ENCODE assay signal across 17 cellular contexts in the genomic region with DNA sequence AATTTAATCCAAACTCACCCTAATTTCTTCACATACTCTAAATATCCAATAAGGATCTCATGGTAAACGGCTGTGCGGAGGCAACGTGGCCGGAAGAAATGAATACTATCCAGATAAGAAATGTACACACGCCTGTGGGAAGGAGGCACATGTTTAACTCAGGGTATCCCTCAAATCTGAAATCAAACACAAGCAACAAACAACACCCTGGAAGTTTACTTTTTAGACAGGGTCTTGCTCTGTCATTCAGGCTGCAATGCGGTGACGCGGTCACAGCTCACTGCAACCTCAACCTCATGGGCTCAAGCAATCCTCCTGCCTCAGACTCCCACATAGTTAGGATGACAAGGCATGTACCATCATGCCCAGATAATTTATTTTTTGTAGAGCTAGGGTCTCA. TPM values are rescaled to one million over a fixed set of nuclear protein-coding genes. Genes with fewer than 3 reads are reported as not detected.
A peak's percentile ranks its signal among the peaks of the same experiment; 100 is the strongest.
DNase-seq lines count a peak whose midpoint lies in the region; ATAC-seq and TF ChIP-seq lines count a peak whose summit lies in the region.
"Had no signal": no experiment of that assay in that cellular context is flagged by ENCODE, and none has a peak within 500 bp of the region (broad histone marks: within the 10 kb centered on the region; RNA-seq: fewer than 3 reads in every experiment).

No MANE protein-coding gene starts in this region.

- ATAC-seq in WTC11: no peak
- ATAC-seq in stimulated activated effector memory CD8-positive, alpha-beta T cell treated with anti-CD3 and anti-CD28 coated beads, Interleukin-12 subunit alpha, Interleukin-12 subunit beta, amount 100 ng/mL, for 72 hours: no peak

- no peak for TF ChIP-seq CTCF in RWPE1 (conservative IDR thresholded peaks at IDR 0.05; ENCODE audit: low read depth)
- TF ChIP-seq CTCF in WTC11 (IDR thresholded peaks at IDR 0.05): no peak
- no peak for TF ChIP-seq CTCF in nephron progenitor cell (IDR thresholded peaks at IDR 0.05)
- no peak for TF ChIP-seq CTCF in Calu3 (IDR thresholded peaks at IDR 0.05; ENCODE audit: unreplicated experiment)

- DNase-seq in RWPE1 (ENCODE audit: low spot score) (no peak), WTC11 (ENCODE audit: low spot score) (no peak), nephron progenitor cell (no peak), NCI-H2227 treated with DMSO at 0.1 percent for 48 hours (lab: John Stamatoyannopoulos, UW) (no peak), NCI-H446 (lab: John Stamatoyannopoulos, UW) (no peak), Calu3 (no peak)
- DNase-seq in stimulated activated effector memory CD8-positive, alpha-beta T cell treated with anti-CD3 and anti-CD28 coated beads, Interleukin-12 subunit alpha, Interleukin-12 subunit beta, amount 100 ng/mL, for 72 hours (ENCODE audit: low spot score in 2 of 2): no peak
- DNase-seq: Caco-2; CD4-positive, alpha-beta memory T cell; H7; Karpas-422; NCI-H1694; NCI-H2081; NCI-H2171; NCI-H526 had no signal

- intact Hi-C loops in Calu3 (cut with micrococcal nuclease; ENCODE audit: unreplicated experiment): no loop called here

- H3K27ac ChIP-seq in RWPE1: peak overlapping the region; percentile 21; the same call in 1 of the 2 replicates
- H3K27ac ChIP-seq: BLaER1 treated with 17β-estradiol and CSF1 and Interleukin-3, amounts not matched to agents 10 nM and 100 nM; Peyer's patch had no signal

- H3K4me1 Mint-ChIP-seq in WTC11 (peaks cover 2% of the 10 kb centered on the region; the same call in 1 of the 2 replicates), nephron progenitor cell (peaks cover 8% of the 10 kb centered on the region), Calu3 (ENCODE audit: low read depth, unreplicated experiment) (no peaks in the 10 kb centered on the region)
- peaks cover 20% of the 10 kb centered on the region for H3K4me1 Mint-ChIP-seq in stimulated activated effector memory CD8-positive, alpha-beta T cell treated with anti-CD3 and anti-CD28 coated beads, Interleukin-12 subunit alpha, Interleukin-12 subunit beta, amount 100 ng/mL, for 72 hours
- H3K4me1 Mint-ChIP-seq: CD4-positive, alpha-beta memory T cell had no signal

- H3K27ac Mint-ChIP-seq in WTC11 (peak overlapping the region; percentile 65), nephron progenitor cell (peak overlapping the region; percentile 95), Calu3 (ENCODE audit: unreplicated experiment) (no peak overlapping the region)
- peak overlapping the region; percentile 48 for H3K27ac Mint-ChIP-seq in stimulated activated effector memory CD8-positive, alpha-beta T cell treated with anti-CD3 and anti-CD28 coated beads, Interleukin-12 subunit alpha, Interleukin-12 subunit beta, amount 100 ng/mL, for 72 hours

- BruUV-seq in Calu3 (replicated peaks; lab: Mats Ljungman, UMichigan): no TSS peak

- no peaks in the 10 kb centered on the region; the same call in 1 of the 2 replicates for H3K27me3 Mint-ChIP-seq in WTC11 (ENCODE audit: low read depth)
- no peaks in the 10 kb centered on the region for H3K27me3 Mint-ChIP-seq in nephron progenitor cell (ENCODE audit: low read depth, poor library complexity)
- H3K27me3 Mint-ChIP-seq in Calu3 (ENCODE audit: unreplicated experiment): no peaks in the 10 kb centered on the region
- H3K27me3 Mint-ChIP-seq: CD4-positive, alpha-beta memory T cell had no signal

- H3K36me3 Mint-ChIP-seq in WTC11 (peaks cover 81% of the 10 kb centered on the region), nephron progenitor cell (ENCODE audit: low read depth) (peaks cover 93% of the 10 kb centered on the region), Calu3 (ENCODE audit: insufficient read depth, unreplicated experiment) (peaks cover 68% of the 10 kb centered on the region)
- H3K36me3 Mint-ChIP-seq in stimulated activated effector memory CD8-positive, alpha-beta T cell treated with anti-CD3 and anti-CD28 coated beads, Interleukin-12 subunit alpha, Interleukin-12 subunit beta, amount 100 ng/mL, for 72 hours: peaks cover 100% of the 10 kb centered on the region

- H3K9me3 Mint-ChIP-seq in WTC11 (peaks cover 5% of the 10 kb centered on the region), nephron progenitor cell (no peaks in the 10 kb centered on the region), Calu3 (ENCODE audit: low read depth, unreplicated experiment) (no peaks in the 10 kb centered on the region)
- H3K9me3 Mint-ChIP-seq in stimulated activated effector memory CD8-positive, alpha-beta T cell treated with anti-CD3 and anti-CD28 coated beads, Interleukin-12 subunit alpha, Interleukin-12 subunit beta, amount 100 ng/mL, for 72 hours: no peaks in the 10 kb centered on the region

- CTCF ChIA-PET in RWPE1 (lab: Yijun Ruan, JAX) (no interaction called here), WTC11 (lab: Charles Lee) (no interaction called here), Calu3 (lab: Charles Lee) (interaction anchor here (0.6 to 1.0 kb wide), 2 partner anchors 14 to 468 kb away, joined by 3 to 5 read pairs; no protein-coding TSS in a partner anchor)

- H3K4me3 Mint-ChIP-seq in WTC11 (no peak overlapping the region), nephron progenitor cell (no peak overlapping the region), Calu3 (ENCODE audit: low read depth, unreplicated experiment) (no peak overlapping the region)
- H3K4me3 Mint-ChIP-seq in stimulated activated effector memory CD8-positive, alpha-beta T cell treated with anti-CD3 and anti-CD28 coated beads, Interleukin-12 subunit alpha, Interleukin-12 subunit beta, amount 100 ng/mL, for 72 hours: no peak overlapping the region
- H3K4me3 Mint-ChIP-seq: CD4-positive, alpha-beta memory T cell had no signal

- POLR2A ChIA-PET in RWPE1 (lab: Yijun Ruan, JAX; ENCODE audit: low non-redundant PET): interaction anchor here (1.1 kb wide), 1 partner anchor 22 kb away, joined by 3 read pairs; a partner anchor contains a TSS
- POLR2A ChIA-PET in WTC11 (lab: Charles Lee): interaction anchor here (0.6 kb wide), 1 partner anchor 33 kb away, joined by 3 read pairs; no protein-coding TSS in a partner anchor

TF ChIP-seq in WTC11, 78 proteins besides CTCF, POLR2A, EP300 and RAD21:
- TF ChIP-seq, protein P1, sequence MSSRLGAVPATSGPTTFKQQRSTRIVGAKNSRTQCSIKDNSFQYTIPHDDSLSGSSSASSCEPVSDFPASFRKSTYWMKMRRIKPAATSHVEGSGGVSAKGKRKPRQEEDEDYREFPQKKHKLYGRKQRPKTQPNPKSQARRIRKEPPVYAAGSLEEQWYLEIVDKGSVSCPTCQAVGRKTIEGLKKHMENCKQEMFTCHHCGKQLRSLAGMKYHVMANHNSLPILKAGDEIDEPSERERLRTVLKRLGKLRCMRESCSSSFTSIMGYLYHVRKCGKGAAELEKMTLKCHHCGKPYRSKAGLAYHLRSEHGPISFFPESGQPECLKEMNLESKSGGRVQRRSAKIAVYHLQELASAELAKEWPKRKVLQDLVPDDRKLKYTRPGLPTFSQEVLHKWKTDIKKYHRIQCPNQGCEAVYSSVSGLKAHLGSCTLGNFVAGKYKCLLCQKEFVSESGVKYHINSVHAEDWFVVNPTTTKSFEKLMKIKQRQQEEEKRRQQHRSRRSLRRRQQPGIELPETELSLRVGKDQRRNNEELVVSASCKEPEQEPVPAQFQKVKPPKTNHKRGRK (CRISPR knock-in tag; IDR thresholded peaks at IDR 0.05; ENCODE audit: borderline replicate concordance): no peak
- TF ChIP-seq FOXJ3 (CRISPR knock-in tag; IDR thresholded peaks at IDR 0.05; ENCODE audit: borderline replicate concordance): no peak
- no peak for TF ChIP-seq ZNF263 (CRISPR knock-in tag; IDR thresholded peaks at IDR 0.05; ENCODE audit: low read depth)
- no peak for TF ChIP-seq FOXK1 (CRISPR knock-in tag; IDR thresholded peaks at IDR 0.05)
- TF ChIP-seq, protein P2, sequence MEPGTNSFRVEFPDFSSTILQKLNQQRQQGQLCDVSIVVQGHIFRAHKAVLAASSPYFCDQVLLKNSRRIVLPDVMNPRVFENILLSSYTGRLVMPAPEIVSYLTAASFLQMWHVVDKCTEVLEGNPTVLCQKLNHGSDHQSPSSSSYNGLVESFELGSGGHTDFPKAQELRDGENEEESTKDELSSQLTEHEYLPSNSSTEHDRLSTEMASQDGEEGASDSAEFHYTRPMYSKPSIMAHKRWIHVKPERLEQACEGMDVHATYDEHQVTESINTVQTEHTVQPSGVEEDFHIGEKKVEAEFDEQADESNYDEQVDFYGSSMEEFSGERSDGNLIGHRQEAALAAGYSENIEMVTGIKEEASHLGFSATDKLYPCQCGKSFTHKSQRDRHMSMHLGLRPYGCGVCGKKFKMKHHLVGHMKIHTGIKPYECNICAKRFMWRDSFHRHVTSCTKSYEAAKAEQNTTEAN (CRISPR knock-in tag; IDR thresholded peaks at IDR 0.05): no peak
- no peak for TF ChIP-seq EMX1 (CRISPR knock-in tag; IDR thresholded peaks at IDR 0.05)
- no peak for TF ChIP-seq ESRRA (CRISPR knock-in tag; IDR thresholded peaks at IDR 0.05; ENCODE audit: borderline replicate concordance)
- TF ChIP-seq, protein P3, sequence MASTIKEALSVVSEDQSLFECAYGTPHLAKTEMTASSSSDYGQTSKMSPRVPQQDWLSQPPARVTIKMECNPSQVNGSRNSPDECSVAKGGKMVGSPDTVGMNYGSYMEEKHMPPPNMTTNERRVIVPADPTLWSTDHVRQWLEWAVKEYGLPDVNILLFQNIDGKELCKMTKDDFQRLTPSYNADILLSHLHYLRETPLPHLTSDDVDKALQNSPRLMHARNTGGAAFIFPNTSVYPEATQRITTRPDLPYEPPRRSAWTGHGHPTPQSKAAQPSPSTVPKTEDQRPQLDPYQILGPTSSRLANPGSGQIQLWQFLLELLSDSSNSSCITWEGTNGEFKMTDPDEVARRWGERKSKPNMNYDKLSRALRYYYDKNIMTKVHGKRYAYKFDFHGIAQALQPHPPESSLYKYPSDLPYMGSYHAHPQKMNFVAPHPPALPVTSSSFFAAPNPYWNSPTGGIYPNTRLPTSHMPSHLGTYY (CRISPR knock-in tag; IDR thresholded peaks at IDR 0.05): no peak
- no peak for TF ChIP-seq SMAD4 (CRISPR knock-in tag; IDR thresholded peaks at IDR 0.05)

RNA-seq across cellular contexts. Expression of a gene that starts 21.2 kb away (rescaled TPM):
- total RNA-seq in WTC11 (2021): 275 to 290 TPM (median 285 TPM) in 3 replicates
- total RNA-seq in Calu3 (2022): 232 and 244 TPM in 2 replicates
